In genomic region chr18:44758821-44759624, GRCh38 we compare ENCODE assay signal across 8 cellular contexts.
DNase-seq lines count a peak whose midpoint lies in the region; ATAC-seq, FAIRE-seq and TF ChIP-seq lines count a peak whose summit lies in the region.

No MANE protein-coding gene starts in this region.

- H3K36me3 ChIP-seq in subcutaneous abdominal adipose tissue (ENCODE audit: control insufficient read depth in 5 of 5, insufficient read depth in 5 of 5, low read length in 5 of 5): peaks cover 0 to 3% (median 0%) of the 10 kb centered on the region in 5 donors

- peak; percentile 97 for FAIRE-seq in GM12891 (lab: Jason Lieb, UNC)

- DNase-seq in GM12891 (ENCODE audit: insufficient read length, low spot score): peak; percentile 32
- DNase-seq in NAMALWA (ENCODE audit: low spot score): peak; percentile 95
- DNase-seq in germinal center (ENCODE audit: low spot score): peak; percentile 81
- DNase-seq in D341Med (ENCODE audit: low spot score): no peak
- no peak for DNase-seq in erythroblast (lab: John Stamatoyannopoulos, UW)
- DNase-seq in H4 (ENCODE audit: low spot score): no peak

- peak; percentile 97 for ATAC-seq in GM21723 (IDR thresholded peaks at IDR 0.05; ENCODE audit: unreplicated experiment)

- TF ChIP-seq POLR2A in GM12891 (IDR thresholded peaks at IDR 0.05; ENCODE audit: low read depth, low read length): peak; percentile 53; the same call in 1 of the 2 replicates
- no peak for TF ChIP-seq POLR2A in erythroblast (IDR thresholded peaks at IDR 0.05; ENCODE audit: low read length)

- H3K4me1 ChIP-seq in subcutaneous abdominal adipose tissue (ENCODE audit: control insufficient read depth in 5 of 5, insufficient read depth in 5 of 5, low read length in 5 of 5): peaks cover 0 to 18% (median 0%) of the 10 kb centered on the region in 5 donors

- H3K27me3 ChIP-seq in subcutaneous abdominal adipose tissue (ENCODE audit: control insufficient read depth in 5 of 5, insufficient read depth in 4 of 5, low read length in 5 of 5): no peaks in the 10 kb centered on the region

- no peak overlapping the region for H3K27ac ChIP-seq in subcutaneous abdominal adipose tissue (ENCODE audit: low read depth, low read length)

- H3K9ac ChIP-seq in subcutaneous abdominal adipose tissue (ENCODE audit: low read length in 5 of 5): no peak overlapping the region

- no peaks in the 10 kb centered on the region for H3K9me3 ChIP-seq in subcutaneous abdominal adipose tissue (ENCODE audit: control insufficient read depth in 5 of 5, low read length in 5 of 5)

- H3K4me3 ChIP-seq in subcutaneous abdominal adipose tissue (ENCODE audit: low read depth in 1 of 5, low read length in 5 of 5): peak overlapping the region in 3 of 5 donors; percentile 7 to 24 (median 22)

TF ChIP-seq in GM12891, 5 proteins besides CTCF, POLR2A, EP300 and RAD21:
- no peak for TF ChIP-seq POLR2AphosphoS5 (IDR thresholded peaks at IDR 0.05; ENCODE audit: low read depth, low read length)
- TF ChIP-seq PAX5 (IDR thresholded peaks at IDR 0.05; ENCODE audit: insufficient read depth, low read length, severe bottlenecking): peak; percentile 57
- TF ChIP-seq POU2F2 (IDR thresholded peaks at IDR 0.05; ENCODE audit: low read depth, low read length): 0 out of 2 replicates have a peak, but pooled peaks have one; percentile 31
- TF ChIP-seq TAF1 (IDR thresholded peaks at IDR 0.05; ENCODE audit: low read depth, low read length): no peak; the same call in 1 of the 2 replicates
- TF ChIP-seq SPI1 (IDR thresholded peaks at IDR 0.05; ENCODE audit: low read depth, low read length): peak; percentile 100

Comparison
In these comparisons a context has a peak if more than half of its experiments do, and no peak if none do; other contexts are left out.
1. DNase-seq: peak in GM12891 (single experiment), NAMALWA (single experiment) and germinal center (single experiment); none in D341Med (single experiment), erythroblast (0 of 2) and H4 (single experiment).